ENCODE assay signal across 1 cellular context in the genomic region with DNA sequence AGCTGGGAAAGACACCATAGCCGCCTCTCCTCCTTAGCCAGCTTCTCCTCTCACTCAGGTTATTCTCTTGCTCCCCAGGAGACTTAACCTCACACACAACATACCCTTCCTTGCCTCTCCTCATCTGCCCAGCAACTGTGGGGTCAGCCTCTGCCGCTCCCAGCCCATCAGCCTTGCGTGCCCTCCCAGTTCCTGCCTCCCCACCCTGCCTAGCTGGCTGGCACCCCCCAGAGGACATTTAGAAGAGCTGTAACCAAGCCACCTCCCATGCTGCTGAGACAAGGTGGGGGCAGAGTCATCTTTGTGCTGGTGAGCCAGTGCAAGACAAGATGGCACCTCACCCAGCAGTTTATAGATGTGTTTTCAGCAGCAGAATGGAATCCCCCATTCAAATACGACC.
TF ChIP-seq lines count a peak whose summit lies in the region.

No MANE protein-coding gene starts in this region.

TF ChIP-seq in GM12878, 131 proteins besides CTCF, POLR2A, EP300 and RAD21:
- TF ChIP-seq, protein P1, sequence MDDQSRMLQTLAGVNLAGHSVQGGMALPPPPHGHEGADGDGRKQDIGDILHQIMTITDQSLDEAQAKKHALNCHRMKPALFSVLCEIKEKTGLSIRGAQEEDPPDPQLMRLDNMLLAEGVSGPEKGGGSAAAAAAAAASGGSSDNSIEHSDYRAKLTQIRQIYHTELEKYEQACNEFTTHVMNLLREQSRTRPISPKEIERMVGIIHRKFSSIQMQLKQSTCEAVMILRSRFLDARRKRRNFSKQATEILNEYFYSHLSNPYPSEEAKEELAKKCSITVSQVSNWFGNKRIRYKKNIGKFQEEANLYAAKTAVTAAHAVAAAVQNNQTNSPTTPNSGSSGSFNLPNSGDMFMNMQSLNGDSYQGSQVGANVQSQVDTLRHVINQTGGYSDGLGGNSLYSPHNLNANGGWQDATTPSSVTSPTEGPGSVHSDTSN (IDR thresholded peaks at IDR 0.05; ENCODE audit: insufficient replicate concordance, low read depth, low read length), result no peak
- TF ChIP-seq IRF4 (IDR thresholded peaks at IDR 0.05; ENCODE audit: low read depth, low read length), result 0 out of 2 replicates have a peak, but pooled peaks have one; percentile 23
- 0 out of 2 replicates have a peak, but pooled peaks have one; percentile 51 for TF ChIP-seq RFX5 (IDR thresholded peaks at IDR 0.05; ENCODE audit: low read depth, low read length)
